25 cellular contexts compared by ENCODE assay signal in the genomic region with DNA sequence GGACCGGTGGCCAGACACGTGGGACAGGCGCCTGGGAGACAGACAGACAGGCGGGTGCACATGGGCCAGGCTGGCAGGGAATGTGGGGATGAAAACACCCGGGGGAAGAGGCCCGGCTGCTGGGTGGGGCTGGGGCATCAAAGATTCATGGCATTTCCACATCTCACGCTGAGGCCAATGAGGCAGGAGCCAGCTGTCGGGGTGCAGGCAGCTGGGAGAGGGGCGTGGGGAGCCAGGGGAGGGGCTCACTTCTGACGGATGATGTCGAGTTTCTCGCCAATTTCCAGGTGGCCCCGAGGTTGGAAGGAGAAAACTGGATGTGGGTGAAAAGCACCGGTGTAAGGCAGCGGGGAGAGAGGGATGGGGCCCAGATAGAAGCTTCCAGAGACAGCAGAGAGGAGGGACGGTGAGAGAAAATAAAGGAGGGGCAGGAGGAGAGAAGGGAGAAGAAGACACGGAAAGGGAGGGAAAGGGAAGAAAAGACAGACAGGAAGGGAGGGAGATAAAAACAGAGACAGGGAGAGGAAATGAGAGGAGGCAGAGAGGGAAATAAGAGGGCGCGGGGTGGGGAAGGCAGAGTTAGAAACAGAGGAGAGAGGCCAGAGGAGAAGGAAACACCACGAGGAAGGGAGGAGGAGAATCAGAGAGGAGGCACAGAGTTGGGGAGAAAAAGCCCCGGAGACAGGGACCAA. TPM values are rescaled to one million over a fixed set of nuclear protein-coding genes. Genes with fewer than 3 reads are reported as not detected.
DNase-seq lines count a peak whose midpoint lies in the region; ATAC-seq and TF ChIP-seq lines count a peak whose summit lies in the region.
"Had no signal": no experiment of that assay in that cellular context is flagged by ENCODE, and none has a peak within 500 bp of the region (broad histone marks: within the 10 kb centered on the region; RNA-seq: fewer than 3 reads in every experiment).

No MANE protein-coding gene starts in this region.

- no peaks in the 10 kb centered on the region for H3K36me3 Mint-ChIP-seq in T-helper 17 cell (ENCODE audit: low read depth)

- no peak overlapping the region for H3K4me2 ChIP-seq in BLaER1
- H3K4me2 ChIP-seq: A549, KMS-11 had no signal

- peak overlapping the region; percentile 27 for H3K27ac Mint-ChIP-seq in T-helper 17 cell
- H3K27ac Mint-ChIP-seq: HFFc6 had no signal

- no peak for ATAC-seq in T-helper 17 cell
- no peak for ATAC-seq in GM18907 (IDR thresholded peaks at IDR 0.05; ENCODE audit: unreplicated experiment)
- ATAC-seq: A549, Panc1 had no signal

- H4K20me1 ChIP-seq in BLaER1, result no peaks in the 10 kb centered on the region

- peaks cover 53% of the 10 kb centered on the region for H3K36me3 ChIP-seq in BLaER1
- peaks cover 13% of the 10 kb centered on the region for H3K36me3 ChIP-seq in H7 (replicated peaks; ENCODE audit: control insufficient read depth, insufficient read depth, low read length)
- peaks cover 26% of the 10 kb centered on the region for H3K36me3 ChIP-seq in BE2C

- H3K27me3 ChIP-seq in BLaER1 (no peaks in the 10 kb centered on the region), H7 (ENCODE audit: control insufficient read depth, insufficient read depth, low read length) (no peaks in the 10 kb centered on the region), BE2C (no peaks in the 10 kb centered on the region)
- H3K27me3 ChIP-seq: SJSA1 had no signal

- no peaks in the 10 kb centered on the region for H3K27me3 Mint-ChIP-seq in T-helper 17 cell
- H3K27me3 Mint-ChIP-seq: CD4-positive, alpha-beta memory T cell had no signal

- H3K4me3 Mint-ChIP-seq in T-helper 17 cell, result no peak overlapping the region
- H3K4me3 Mint-ChIP-seq: CD4-positive, alpha-beta memory T cell; HFFc6 had no signal

- H3K27ac ChIP-seq in BLaER1, result peak overlapping the region; percentile 38; the same call in 1 of the 2 replicates
- H3K27ac ChIP-seq: A549, KMS-11, SJSA1 had no signal

- H3K4me1 ChIP-seq in BLaER1, result no peaks in the 10 kb centered on the region
- H3K4me1 ChIP-seq in BE2C, result peaks cover 3% of the 10 kb centered on the region
- H3K4me1 ChIP-seq: SJSA1 had no signal

- peak; percentile 31 for DNase-seq in H7
- DNase-seq in T-helper 17 cell, result no peak
- DNase-seq in myocyte (ENCODE audit: low read depth), result peak; percentile 73
- DNase-seq in COR-L47 (lab: John Stamatoyannopoulos, UW), result no peak
- no peak for DNase-seq in NCI-H526 treated with DMSO at 0.1 percent for 48 hours (lab: John Stamatoyannopoulos, UW)
- DNase-seq in BE2C, result no peak
- DNase-seq: CD4-positive, alpha-beta memory T cell; DMS153; HFFc6; NCI-H1105; NCI-H146; NCI-H2029 treated with DMSO at 0.1 percent for 48 hours; NCI-H2171; NCI-H345; NCI-H524; NCI-H82 had no signal

- peak overlapping the region; percentile 53; the same call in 1 of the 2 replicates for H3K9ac ChIP-seq in BLaER1
- H3K9ac ChIP-seq: KMS-11 had no signal

- no peak for TF ChIP-seq CTCF in BE2C (IDR thresholded peaks at IDR 0.05; ENCODE audit: low read depth, low read length)

- H3K4me1 Mint-ChIP-seq in T-helper 17 cell, result no peaks in the 10 kb centered on the region

- H3K9me3 ChIP-seq in BLaER1 (no peaks in the 10 kb centered on the region), T-helper 17 cell (ENCODE audit: control insufficient read depth, low read length, poor library complexity, severe bottlenecking) (no peaks in the 10 kb centered on the region), BE2C (no peaks in the 10 kb centered on the region)
- H3K9me3 ChIP-seq: A549, SJSA1 had no signal

- no peak overlapping the region for H3K4me3 ChIP-seq in BLaER1
- no peak overlapping the region for H3K4me3 ChIP-seq in H7 (ENCODE audit: insufficient read depth, low read depth, low read length)
- H3K4me3 ChIP-seq in BE2C (ENCODE audit: low read depth, low read length), result no peak overlapping the region
- H3K4me3 ChIP-seq: A549, SJSA1 had no signal

RNA-seq across cellular contexts. Expression of a gene that starts 8.0 kb away (rescaled TPM):
- total RNA-seq in H7 (2014; rRNA removed; shearing (Covaris generic)), result 0.07 TPM in 1 of 2 replicates, not detected in the other
- 1 to 10 TPM in 1 of 2 donors, not detected in 1; 1.3 TPM for total RNA-seq in T-helper 17 cell
- 0.51 and 0.94 TPM in 2 replicates for total RNA-seq in myocyte
- 0.96 TPM for polyA plus RNA-seq in myocyte (2012)
- polyA plus RNA-seq in BE2C (2012; ENCODE audit: insufficient read depth, insufficient read length, low read depth), result not detected
- total RNA-seq: G401, H4, SJSA1 had no signal
- polyA plus RNA-seq: BJ; CD4-positive, alpha-beta memory T cell had no signal

RNA-seq across cellular contexts. Expression of a gene that starts 10.6 kb away (rescaled TPM):
- total RNA-seq in H7 (2014; rRNA removed; shearing (Covaris generic)), result 65.9 and 75.6 TPM in 2 replicates
- total RNA-seq in T-helper 17 cell (10 to 100 TPM; 18.6 to 19.5 TPM), myocyte (34.6 and 42.8 TPM in 2 replicates)
- 22.7 TPM for polyA plus RNA-seq in myocyte (2012)
- polyA plus RNA-seq in BE2C (2012; ENCODE audit: insufficient read depth, insufficient read length, low read depth), result 56.2 TPM

RNA-seq across cellular contexts. Expression of a gene that starts 10.8 kb away (rescaled TPM):
- 106 and 115 TPM in 2 replicates for total RNA-seq in H7 (2014; rRNA removed; shearing (Covaris generic))
- total RNA-seq in T-helper 17 cell, result 10 to 100 TPM; 18.9 to 22.0 TPM
- 57.9 and 58.3 TPM in 2 replicates for total RNA-seq in myocyte
- polyA plus RNA-seq in myocyte (2012), result 43.5 TPM
- polyA plus RNA-seq in BE2C (2012; ENCODE audit: insufficient read depth, insufficient read length, low read depth), result 299 TPM

RNA-seq across cellular contexts. Expression of a gene that starts 20.2 kb away (rescaled TPM):
- total RNA-seq in H7 (2014; rRNA removed; shearing (Covaris generic)), result 26.0 and 30.6 TPM in 2 replicates
- total RNA-seq in T-helper 17 cell (10 to 100 TPM; 49.3 to 63.8 TPM), myocyte (26.1 and 38.5 TPM in 2 replicates)
- 26.7 TPM for polyA plus RNA-seq in myocyte (2012)
- 38.8 TPM for polyA plus RNA-seq in BE2C (2012; ENCODE audit: insufficient read depth, insufficient read length, low read depth)

RNA-seq across cellular contexts. Expression of a gene that starts 20.6 kb away (rescaled TPM):
- 11.6 and 11.8 TPM in 2 replicates for total RNA-seq in H7 (2014; rRNA removed; shearing (Covaris generic))
- 10 to 100 TPM; 68.7 to 68.9 TPM for total RNA-seq in T-helper 17 cell
- total RNA-seq in myocyte, result 1,616 and 2,451 TPM in 2 replicates
- 347 TPM for polyA plus RNA-seq in myocyte (2012)
- 77.2 TPM for polyA plus RNA-seq in BE2C (2012; ENCODE audit: insufficient read depth, insufficient read length, low read depth)

Comparison
In these comparisons a context has a peak if more than half of its experiments do, and no peak if none do; other contexts are left out.
1. DNase-seq: peak in H7 (single experiment) and myocyte (single experiment); none in T-helper 17 cell (0 of 3), COR-L47 (single experiment), NCI-H526 treated with DMSO at 0.1 percent for 48 hours (single experiment) and BE2C (single experiment).